Comparison of ENCODE assay signal across 21 cellular contexts in genomic region chr19:16516923-16517610, GRCh38. TPM values are rescaled to one million over a fixed set of nuclear protein-coding genes. Genes with fewer than 3 reads are reported as not detected.
DNase-seq lines count a peak whose midpoint lies in the region; ATAC-seq and TF ChIP-seq lines count a peak whose summit lies in the region.
"Had no signal": no experiment of that assay in that cellular context is flagged by ENCODE, and none has a peak within 500 bp of the region (broad histone marks: within the 10 kb centered on the region; RNA-seq: fewer than 3 reads in every experiment).

No MANE protein-coding gene starts in this region.

- CTCF ChIA-PET in activated naive CD4-positive, alpha-beta T cell treated with anti-CD3 and anti-CD28 coated beads for 36 hours (lab: Charles Lee), result interaction anchor here (0.5 to 0.6 kb wide), 2 partner anchors 18 to 1719 kb away, joined by 4 to 5 read pairs; no protein-coding TSS in a partner anchor
- CTCF ChIA-PET in RWPE1 (lab: Yijun Ruan, JAX), result interaction anchor here (0.6 kb wide), 2 partner anchors 271 to 290 kb away, joined by 3 to 4 read pairs; no protein-coding TSS in a partner anchor

- peak in 1 of 2 donors; percentile 24 for ATAC-seq in activated naive CD4-positive, alpha-beta T cell treated with anti-CD3 and anti-CD28 coated beads, Interleukin-2, amount 50 U/mL, for 72 hours
- ATAC-seq in left lobe of liver, result peak; percentile 27
- peak; percentile 44 for ATAC-seq in stimulated activated naive CD8-positive, alpha-beta T cell treated with anti-CD3 and anti-CD28 coated beads, Interleukin-15, amount 100 ng/mL, for 72 hours
- ATAC-seq: esophagus mucosa, Right ventricle myocardium inferior had no signal

- no peaks in the 10 kb centered on the region for H3K27me3 Mint-ChIP-seq in activated naive CD4-positive, alpha-beta T cell treated with anti-CD3 and anti-CD28 coated beads for 36 hours (ENCODE audit: low read depth)
- H3K27me3 Mint-ChIP-seq in stimulated activated naive CD8-positive, alpha-beta T cell treated with anti-CD3 and anti-CD28 coated beads, Interleukin-15, amount 100 ng/mL, for 72 hours, result no peaks in the 10 kb centered on the region
- H3K27me3 Mint-ChIP-seq: activated naive CD4-positive, alpha-beta T cell treated with anti-CD3 and anti-CD28 coated beads, Interleukin-2, amount 10 ng/mL, durations not matched to agents 7 days and 5 days; brain; CD4-positive, CD25-positive, alpha-beta regulatory T cell; dendritic cell treated with granulocyte-macrophage colony-stimulating factor and Interleukin-4, amounts not matched to agents 40 ng/mL and 50 ng/mL, for 4 days had no signal

- TF ChIP-seq POLR2A in testis (IDR thresholded peaks at IDR 0.05), result no peak

- H3K4me3 ChIP-seq in testis, result no peak overlapping the region
- H3K4me3 ChIP-seq: left ventricle myocardium inferior, upper lobe of left lung had no signal

- no peaks in the 10 kb centered on the region for H3K9me3 Mint-ChIP-seq in activated naive CD4-positive, alpha-beta T cell treated with anti-CD3 and anti-CD28 coated beads, Interleukin-2, amount 50 U/mL, for 72 hours
- H3K9me3 Mint-ChIP-seq in activated naive CD4-positive, alpha-beta T cell treated with anti-CD3 and anti-CD28 coated beads for 36 hours, result no peaks in the 10 kb centered on the region
- no peaks in the 10 kb centered on the region for H3K9me3 Mint-ChIP-seq in stimulated activated naive CD8-positive, alpha-beta T cell treated with anti-CD3 and anti-CD28 coated beads, Interleukin-15, amount 100 ng/mL, for 72 hours
- H3K9me3 Mint-ChIP-seq: activated naive CD4-positive, alpha-beta T cell treated with anti-CD3 and anti-CD28 coated beads, Interleukin-2, amount 10 ng/mL, durations not matched to agents 7 days and 5 days; brain; CD4-positive, CD25-positive, alpha-beta regulatory T cell; dendritic cell treated with granulocyte-macrophage colony-stimulating factor and Interleukin-4, amounts not matched to agents 40 ng/mL and 50 ng/mL, for 4 days; T-helper 1 cell treated with Interleukin-12 subunit alpha and Interleukin-12 subunit beta and Interleukin-4 antibody, amounts not matched to agents 30 μg/mL and 1 μg/mL, for 36 hours had no signal

- WGBS in testis, 2 donors, result 85 to 88% methylated on average over 10 to 14 of the region's 14 CpGs

- intact Hi-C loops in activated naive CD4-positive, alpha-beta T cell treated with anti-CD3 and anti-CD28 coated beads for 36 hours (cut with micrococcal nuclease), result no loop called here
- intact Hi-C loops in testis (cut with DNase I; ENCODE audit: low total_unique reads), result no loop called here

- peaks cover 5% of the 10 kb centered on the region for H3K4me1 ChIP-seq in testis
- H3K4me1 ChIP-seq: left ventricle myocardium inferior, upper lobe of left lung had no signal

- no peak for DNase-seq in activated naive CD4-positive, alpha-beta T cell treated with anti-CD3 and anti-CD28 coated beads, Interleukin-2, amount 50 U/mL, for 72 hours (ENCODE audit: low spot score in 2 of 2)
- no peak for DNase-seq in activated naive CD4-positive, alpha-beta T cell treated with anti-CD3 and anti-CD28 coated beads for 36 hours
- DNase-seq in RWPE1 (ENCODE audit: low spot score) (no peak), left lobe of liver (ENCODE audit: low spot score) (no peak), H4 (ENCODE audit: low spot score) (no peak), T-helper 9 cell (no peak), testis (no peak)
- no peak for DNase-seq in stimulated activated naive CD8-positive, alpha-beta T cell treated with anti-CD3 and anti-CD28 coated beads, Interleukin-15, amount 100 ng/mL, for 72 hours
- DNase-seq: activated naive CD4-positive, alpha-beta T cell treated with anti-CD3 and anti-CD28 coated beads, Interleukin-2, amount 10 ng/mL, durations not matched to agents 7 days and 5 days; CD4-positive, CD25-positive, alpha-beta regulatory T cell; left ventricle myocardium inferior; NCI-H187 treated with DMSO at 0.1 percent for 48 hours; NCI-H345; posterior cingulate gyrus; stimulated activated naive CD4-positive, alpha-beta T cell treated with Interleukin-2 at 50 U/mL for 16 hours; upper lobe of left lung had no signal

- no peaks in the 10 kb centered on the region for H3K4me1 Mint-ChIP-seq in activated naive CD4-positive, alpha-beta T cell treated with anti-CD3 and anti-CD28 coated beads for 36 hours (ENCODE audit: low read depth)
- no peaks in the 10 kb centered on the region for H3K4me1 Mint-ChIP-seq in stimulated activated naive CD8-positive, alpha-beta T cell treated with anti-CD3 and anti-CD28 coated beads, Interleukin-15, amount 100 ng/mL, for 72 hours
- H3K4me1 Mint-ChIP-seq: activated naive CD4-positive, alpha-beta T cell treated with anti-CD3 and anti-CD28 coated beads, Interleukin-2, amount 10 ng/mL, durations not matched to agents 7 days and 5 days; brain; CD4-positive, CD25-positive, alpha-beta regulatory T cell had no signal

- no peaks in the 10 kb centered on the region for H3K36me3 Mint-ChIP-seq in activated naive CD4-positive, alpha-beta T cell treated with anti-CD3 and anti-CD28 coated beads, Interleukin-2, amount 50 U/mL, for 72 hours
- peaks cover 24% of the 10 kb centered on the region for H3K36me3 Mint-ChIP-seq in activated naive CD4-positive, alpha-beta T cell treated with anti-CD3 and anti-CD28 coated beads for 36 hours (ENCODE audit: low read depth)

- no peak overlapping the region for H3K4me3 Mint-ChIP-seq in activated naive CD4-positive, alpha-beta T cell treated with anti-CD3 and anti-CD28 coated beads for 36 hours
- no peak overlapping the region for H3K4me3 Mint-ChIP-seq in stimulated activated naive CD8-positive, alpha-beta T cell treated with anti-CD3 and anti-CD28 coated beads, Interleukin-15, amount 100 ng/mL, for 72 hours
- H3K4me3 Mint-ChIP-seq: activated naive CD4-positive, alpha-beta T cell treated with anti-CD3 and anti-CD28 coated beads, Interleukin-2, amount 10 ng/mL, durations not matched to agents 7 days and 5 days; brain; CD4-positive, CD25-positive, alpha-beta regulatory T cell; dendritic cell treated with granulocyte-macrophage colony-stimulating factor and Interleukin-4, amounts not matched to agents 40 ng/mL and 50 ng/mL, for 4 days; T-helper 1 cell treated with Interleukin-12 subunit alpha and Interleukin-12 subunit beta and Interleukin-4 antibody, amounts not matched to agents 30 μg/mL and 1 μg/mL, for 36 hours had no signal

- H3K9me3 ChIP-seq in testis, result no peaks in the 10 kb centered on the region
- H3K9me3 ChIP-seq: left ventricle myocardium inferior, upper lobe of left lung had no signal

- POLR2A ChIA-PET in RWPE1 (lab: Yijun Ruan, JAX; ENCODE audit: low non-redundant PET), result no interaction called here

- peak overlapping the region; percentile 36 for H3K27ac ChIP-seq in RWPE1
- no peak overlapping the region for H3K27ac ChIP-seq in testis
- H3K27ac ChIP-seq: left ventricle myocardium inferior, upper lobe of left lung had no signal

- TF ChIP-seq CTCF in RWPE1 (conservative IDR thresholded peaks at IDR 0.05; ENCODE audit: low read depth) (no peak), testis (IDR thresholded peaks at IDR 0.05) (no peak)

- H3K27me3 ChIP-seq in testis, result no peaks in the 10 kb centered on the region
- H3K27me3 ChIP-seq: upper lobe of left lung had no signal

- peak overlapping the region; percentile 55 to 62 for H3K27ac Mint-ChIP-seq in activated naive CD4-positive, alpha-beta T cell treated with anti-CD3 and anti-CD28 coated beads, Interleukin-2, amount 50 U/mL, for 72 hours
- no peak overlapping the region for H3K27ac Mint-ChIP-seq in activated naive CD4-positive, alpha-beta T cell treated with anti-CD3 and anti-CD28 coated beads for 36 hours
- no peak overlapping the region for H3K27ac Mint-ChIP-seq in stimulated activated naive CD8-positive, alpha-beta T cell treated with anti-CD3 and anti-CD28 coated beads, Interleukin-15, amount 100 ng/mL, for 72 hours
- H3K27ac Mint-ChIP-seq: activated naive CD4-positive, alpha-beta T cell treated with anti-CD3 and anti-CD28 coated beads, Interleukin-2, amount 10 ng/mL, durations not matched to agents 7 days and 5 days; CD4-positive, CD25-positive, alpha-beta regulatory T cell; dendritic cell treated with granulocyte-macrophage colony-stimulating factor and Interleukin-4, amounts not matched to agents 40 ng/mL and 50 ng/mL, for 4 days; T-helper 1 cell treated with Interleukin-12 subunit alpha and Interleukin-12 subunit beta and Interleukin-4 antibody, amounts not matched to agents 30 μg/mL and 1 μg/mL, for 36 hours had no signal

- H3K36me3 ChIP-seq in testis (ENCODE audit: low read depth, missing control alignments), result no peaks in the 10 kb centered on the region

RNA-seq across cellular contexts. Expression of gene C19orf44, which starts 20.9 kb away (rescaled TPM):
- 1 to 10 TPM; 3.1 to 4.3 TPM for total RNA-seq in activated naive CD4-positive, alpha-beta T cell treated with anti-CD3 and anti-CD28 coated beads, Interleukin-2, amount 50 U/mL, for 72 hours
- total RNA-seq in activated naive CD4-positive, alpha-beta T cell treated with anti-CD3 and anti-CD28 coated beads for 36 hours, result 1 to 10 TPM; 2.1 to 2.6 TPM
- 2.4 TPM for total RNA-seq in left lobe of liver
- total RNA-seq in H4 (2014; rRNA removed; shearing (Covaris generic)), result 6.7 and 7.7 TPM in 2 replicates
- total RNA-seq in testis, result 10 to 100 TPM; 13.6 to 35.4 TPM
- 40.9 TPM for polyA plus RNA-seq in testis (ENCODE audit: insufficient read depth, low read depth, low replicate concordance)

RNA-seq across cellular contexts. Expression of gene CALR3, which starts 21.1 kb away (rescaled TPM):
- not detected for total RNA-seq in activated naive CD4-positive, alpha-beta T cell treated with anti-CD3 and anti-CD28 coated beads, Interleukin-2, amount 50 U/mL, for 72 hours
- total RNA-seq in activated naive CD4-positive, alpha-beta T cell treated with anti-CD3 and anti-CD28 coated beads for 36 hours, result not detected
- total RNA-seq in left lobe of liver (not detected), testis (10 to 100 TPM; 40.6 to 75.7 TPM)
- total RNA-seq in H4 (2014; rRNA removed; shearing (Covaris generic)), result 0.08 and 0.47 TPM in 2 replicates
- 102 TPM for polyA plus RNA-seq in testis (ENCODE audit: insufficient read depth, low read depth, low replicate concordance)
- total RNA-seq: CD4-positive, CD25-positive, alpha-beta regulatory T cell; esophagus mucosa; left ventricle myocardium inferior; Right ventricle myocardium inferior; upper lobe of left lung had no signal
- polyA plus RNA-seq: CD4-positive, CD25-positive, alpha-beta regulatory T cell had no signal

RNA-seq across cellular contexts. Expression of gene CHERP, which starts 25.2 kb away (rescaled TPM):
- total RNA-seq in activated naive CD4-positive, alpha-beta T cell treated with anti-CD3 and anti-CD28 coated beads, Interleukin-2, amount 50 U/mL, for 72 hours, result 100 to 1,000 TPM in 1 of 2 donors, 10 to 100 TPM in 1; 54.9 to 117 TPM
- 10 to 100 TPM; 54.4 to 54.7 TPM for total RNA-seq in activated naive CD4-positive, alpha-beta T cell treated with anti-CD3 and anti-CD28 coated beads for 36 hours
- total RNA-seq in left lobe of liver, result 27.2 TPM
- 2.2 and 4.1 TPM in 2 replicates for total RNA-seq in H4 (2014; rRNA removed; shearing (Covaris generic))
- 10 to 100 TPM; 46.5 to 51.3 TPM for total RNA-seq in testis
- 49.3 TPM for polyA plus RNA-seq in testis (ENCODE audit: insufficient read depth, low read depth, low replicate concordance)

RNA-seq across cellular contexts. Expression of gene EPS15L1, which starts 45.3 kb away (rescaled TPM):
- 10 to 100 TPM; 35.0 to 43.8 TPM for total RNA-seq in activated naive CD4-positive, alpha-beta T cell treated with anti-CD3 and anti-CD28 coated beads, Interleukin-2, amount 50 U/mL, for 72 hours
- total RNA-seq in activated naive CD4-positive, alpha-beta T cell treated with anti-CD3 and anti-CD28 coated beads for 36 hours, result 10 to 100 TPM; 17.3 to 21.0 TPM
- 17.2 TPM for total RNA-seq in left lobe of liver
- total RNA-seq in H4 (2014; rRNA removed; shearing (Covaris generic)), result 6.7 and 8.5 TPM in 2 replicates
- 10 to 100 TPM; 51.8 to 55.8 TPM for total RNA-seq in testis
- 36.5 TPM for polyA plus RNA-seq in testis (ENCODE audit: insufficient read depth, low read depth, low replicate concordance)

RNA-seq across cellular contexts. Expression of gene SLC35E1, which starts 55.1 kb away (rescaled TPM):
- total RNA-seq in activated naive CD4-positive, alpha-beta T cell treated with anti-CD3 and anti-CD28 coated beads, Interleukin-2, amount 50 U/mL, for 72 hours, result 10 to 100 TPM; 39.5 to 58.2 TPM
- total RNA-seq in activated naive CD4-positive, alpha-beta T cell treated with anti-CD3 and anti-CD28 coated beads for 36 hours, result 10 to 100 TPM; 21.7 to 22.1 TPM
- 22.9 TPM for total RNA-seq in left lobe of liver
- 19.6 and 29.6 TPM in 2 replicates for total RNA-seq in H4 (2014; rRNA removed; shearing (Covaris generic))
- total RNA-seq in testis, result 10 to 100 TPM; 54.0 to 56.3 TPM
- 20.3 TPM for polyA plus RNA-seq in testis (ENCODE audit: insufficient read depth, low read depth, low replicate concordance)

Comparison
In these comparisons a context has a peak if more than half of its experiments do, and no peak if none do; other contexts are left out.
1. H3K27ac Mint-ChIP-seq: peak in activated naive CD4-positive, alpha-beta T cell treated with anti-CD3 and anti-CD28 coated beads, Interleukin-2, amount 50 U/mL, for 72 hours (2 of 2); none in activated naive CD4-positive, alpha-beta T cell treated with anti-CD3 and anti-CD28 coated beads for 36 hours (single experiment) and stimulated activated naive CD8-positive, alpha-beta T cell treated with anti-CD3 and anti-CD28 coated beads, Interleukin-15, amount 100 ng/mL, for 72 hours (0 of 2).
2. RNA of gene CALR3, which starts 21.1 kb away (total RNA-seq): 40.6 to 75.7 TPM in testis; not detected in activated naive CD4-positive, alpha-beta T cell treated with anti-CD3 and anti-CD28 coated beads, Interleukin-2, amount 50 U/mL, for 72 hours, 0.08 to 0.47 TPM in H4, not detected in activated naive CD4-positive, alpha-beta T cell treated with anti-CD3 and anti-CD28 coated beads for 36 hours and not detected in left lobe of liver (single experiment); every median in the first group is over 10 times any median in the second.